ENCODE assay signal across 22 cellular contexts in genomic region chr5:54442271-54442670, GRCh38. TPM values are rescaled to one million over a fixed set of nuclear protein-coding genes. Genes with fewer than 3 reads are reported as not detected.
"Had no signal": no experiment of that assay in that cellular context is flagged by ENCODE, and none has a peak within 500 bp of the region (broad histone marks: within the 10 kb centered on the region; RNA-seq: fewer than 3 reads in every experiment).

No MANE protein-coding gene starts in this region.

- H2AFZ ChIP-seq: parathyroid adenoma had no signal

- H3K9ac ChIP-seq: parathyroid adenoma had no signal

- DNase-seq: activated CD4-positive, alpha-beta T cell treated with anti-CD3 and anti-CD28 coated beads for 48 hours; activated CD4-positive, CD25-positive, alpha-beta regulatory T cell; activated CD8-positive, alpha-beta T cell treated with anti-CD3 and anti-CD28 coated beads, Interleukin-2, amount 10 ng/mL, durations not matched to agents 7 days and 5 days; activated naive CD4-positive, alpha-beta T cell treated with anti-CD3 and anti-CD28 coated beads, Interleukin-2, amount 50 U/mL, for 16 hours; activated T-cell treated with anti-CD3 and anti-CD28 coated beads, Interleukin-2, amount 50 U/mL, for 4 hours; adrenal gland; dorsolateral prefrontal cortex; head of caudate nucleus; left ventricle myocardium superior; sigmoid colon; spleen; stimulated activated CD4-positive, alpha-beta T cell treated with anti-CD3 and anti-CD28 coated beads, Interleukin-4, amount 100 ng/mL, for 4 hours; T-helper 1 cell; T-helper 9 cell; testis; upper lobe of left lung had no signal

- H3K4me1 ChIP-seq: adrenal gland, parathyroid adenoma, testis, upper lobe of left lung had no signal

- H3K27me3 ChIP-seq: adrenal gland, dorsolateral prefrontal cortex, sigmoid colon, spleen, testis, upper lobe of left lung had no signal

- H3K36me3 ChIP-seq: adrenal gland, sigmoid colon, spleen, upper lobe of left lung had no signal

- H3K36me3 Mint-ChIP-seq: memory B cell; natural killer cell treated with Interleukin-12 subunit alpha and Interleukin-12 subunit beta and Interleukin-15 and Interleukin-18, amount 100 ng/mL, for 72 hours; stimulated activated memory B cell treated with anti-CD40 and anti-IgM and Interleukin-4, amounts not matched to agents 10 μg/mL and 1 μg/mL and 100 μg/mL, for 72 hours had no signal

- H3K9me3 ChIP-seq: adrenal gland, sigmoid colon, spleen, testis, upper lobe of left lung had no signal

- ATAC-seq: activated CD8-positive, alpha-beta T cell treated with anti-CD3 and anti-CD28 coated beads, Interleukin-2, amount 10 ng/mL, durations not matched to agents 7 days and 5 days; activated T-cell treated with anti-CD3 and anti-CD28 coated beads, Interleukin-2, amount 50 U/mL, for 4 hours; left ventricle myocardium superior; natural killer cell treated with Interleukin-12 subunit alpha and Interleukin-12 subunit beta and Interleukin-15 and Interleukin-18, amount 100 ng/mL, for 72 hours; stimulated activated memory B cell treated with anti-CD40 and anti-IgM and Interleukin-4, amounts not matched to agents 10 μg/mL and 1 μg/mL and 100 μg/mL, for 72 hours had no signal

- H3K4me3 ChIP-seq: adrenal gland, dorsolateral prefrontal cortex, sigmoid colon, spleen, testis, upper lobe of left lung had no signal

- H3K27ac Mint-ChIP-seq: memory B cell; natural killer cell treated with Interleukin-12 subunit alpha and Interleukin-12 subunit beta and Interleukin-15 and Interleukin-18, amount 100 ng/mL, for 72 hours; stimulated activated memory B cell treated with anti-CD40 and anti-IgM and Interleukin-4, amounts not matched to agents 10 μg/mL and 1 μg/mL and 100 μg/mL, for 72 hours had no signal

- H3K27ac ChIP-seq: adrenal gland, epithelial cell of prostate, parathyroid adenoma, sigmoid colon, spleen, testis, upper lobe of left lung had no signal

- H3K4me3 Mint-ChIP-seq: activated CD8-positive, alpha-beta T cell treated with anti-CD3 and anti-CD28 coated beads, Interleukin-2, amount 10 ng/mL, durations not matched to agents 7 days and 5 days; activated T-cell treated with anti-CD3 and anti-CD28 coated beads, Interleukin-2, amount 50 U/mL, for 4 hours; memory B cell; natural killer cell treated with Interleukin-12 subunit alpha and Interleukin-12 subunit beta and Interleukin-15 and Interleukin-18, amount 100 ng/mL, for 72 hours; stimulated activated memory B cell treated with anti-CD40 and anti-IgM and Interleukin-4, amounts not matched to agents 10 μg/mL and 1 μg/mL and 100 μg/mL, for 72 hours had no signal

- FAIRE-seq: frontal cortex had no signal

- H3K9me3 Mint-ChIP-seq: activated T-cell treated with anti-CD3 and anti-CD28 coated beads, Interleukin-2, amount 50 U/mL, for 4 hours; memory B cell; natural killer cell treated with Interleukin-12 subunit alpha and Interleukin-12 subunit beta and Interleukin-15 and Interleukin-18, amount 100 ng/mL, for 72 hours; stimulated activated memory B cell treated with anti-CD40 and anti-IgM and Interleukin-4, amounts not matched to agents 10 μg/mL and 1 μg/mL and 100 μg/mL, for 72 hours had no signal

- H3K27me3 Mint-ChIP-seq: memory B cell; stimulated activated memory B cell treated with anti-CD40 and anti-IgM and Interleukin-4, amounts not matched to agents 10 μg/mL and 1 μg/mL and 100 μg/mL, for 72 hours had no signal

RNA-seq across cellular contexts. Expression of gene HSPB3, which starts 13.2 kb away (rescaled TPM):
- total RNA-seq: activated CD8-positive, alpha-beta T cell treated with anti-CD3 and anti-CD28 coated beads, Interleukin-2, amount 10 ng/mL, durations not matched to agents 7 days and 5 days; activated T-cell treated with anti-CD3 and anti-CD28 coated beads, Interleukin-2, amount 50 U/mL, for 4 hours; adrenal gland; natural killer cell treated with Interleukin-12 subunit alpha and Interleukin-12 subunit beta and Interleukin-15 and Interleukin-18, amount 100 ng/mL, for 72 hours had no signal
